Comparison of ENCODE assay signal across 9 cellular contexts in genomic region chr15:67135494-67135893, GRCh38.
DNase-seq lines count a peak whose midpoint lies in the region; ATAC-seq and TF ChIP-seq lines count a peak whose summit lies in the region.
"Had no signal": no experiment of that assay in that cellular context is flagged by ENCODE, and none has a peak within 500 bp of the region (broad histone marks: within the 10 kb centered on the region; RNA-seq: fewer than 3 reads in every experiment).

No MANE protein-coding gene starts in this region.

- no TSS peak for BruUV-seq in OCI-LY7 (replicated peaks; lab: Mats Ljungman, UMichigan)

- no peaks in the 10 kb centered on the region for H3K36me3 Mint-ChIP-seq in osteocyte (ENCODE audit: unreplicated experiment)
- peaks cover 29 to 45% of the 10 kb centered on the region in 2 donors for H3K36me3 Mint-ChIP-seq in CD14-positive monocyte

- peak overlapping the region; percentile 87 for H3K27ac Mint-ChIP-seq in osteocyte (ENCODE audit: unreplicated experiment)
- peak overlapping the region in 2 of 7 donors; percentile 27 to 28 for H3K27ac Mint-ChIP-seq in CD14-positive monocyte

- DNase-seq in OCI-LY7 (ENCODE audit: low spot score): peak; percentile 14
- DNase-seq in epithelial cell of prostate (ENCODE audit: low read depth, low spot score): no peak
- no peak for DNase-seq in osteocyte (ENCODE audit: extremely low spot score, unreplicated experiment)
- no peak for DNase-seq in CD14-positive monocyte (ENCODE audit: low spot score)
- DNase-seq in stimulated activated CD4-positive, alpha-beta T cell treated with anti-CD3 and anti-CD28 coated beads, Interleukin-12 subunit alpha, Interleukin-12 subunit beta, amount 100 ng/mL, for 4 hours: no peak
- DNase-seq in foreskin melanocyte: no peak
- DNase-seq: NCI-H226 had no signal

- peak overlapping the region; percentile 93 for H3K4me2 ChIP-seq in BLaER1
- H3K4me2 ChIP-seq in OCI-LY7 (ENCODE audit: low read length): peak overlapping the region; percentile 90

- H3K4me3 ChIP-seq in BLaER1 (no peak overlapping the region), OCI-LY7 (ENCODE audit: low read depth, low read length, poor library complexity, severe bottlenecking) (peak overlapping the region; percentile 59)

- TF ChIP-seq CTCF in OCI-LY7 (conservative IDR thresholded peaks at IDR 0.05; ENCODE audit: low read length) (0 out of 2 replicates have a peak, but pooled peaks have one; percentile 17), osteocyte (IDR thresholded peaks at IDR 0.05) (peak; percentile 43), CD14-positive monocyte (IDR thresholded peaks at IDR 0.05) (no peak)

- no peak for ATAC-seq in HG03175 (IDR thresholded peaks at IDR 0.05; ENCODE audit: unreplicated experiment)

- peak overlapping the region; percentile 74; the same call in 1 of the 2 replicates for H3K9ac ChIP-seq in BLaER1

- peaks cover 3% of the 10 kb centered on the region; the same call in 1 of the 2 replicates for H3K36me3 ChIP-seq in BLaER1
- H3K36me3 ChIP-seq in OCI-LY7 (ENCODE audit: insufficient read depth, low read length): no peaks in the 10 kb centered on the region

- H3K27me3 ChIP-seq in BLaER1: no peaks in the 10 kb centered on the region

- peaks cover 59% of the 10 kb centered on the region for H3K79me2 ChIP-seq in OCI-LY7 (ENCODE audit: insufficient read depth, low read depth, low read length)

- H3K4me1 Mint-ChIP-seq in osteocyte (ENCODE audit: unreplicated experiment) (peaks cover 84% of the 10 kb centered on the region), CD14-positive monocyte (peaks cover 58% of the 10 kb centered on the region)

- POLR2A ChIA-PET in OCI-LY7 (lab: Charles Lee): interaction anchor here (0.9 to 1.8 kb wide), 6 partner anchors 11 to 67 kb away, joined by 3 to 6 read pairs (median 4); no protein-coding TSS in a partner anchor

- H4K20me1 ChIP-seq in BLaER1 (peaks cover 100% of the 10 kb centered on the region), OCI-LY7 (ENCODE audit: insufficient read depth, low read length) (no peaks in the 10 kb centered on the region; the same call in 1 of the 2 replicates)

- no peaks in the 10 kb centered on the region for H3K9me3 Mint-ChIP-seq in osteocyte (ENCODE audit: unreplicated experiment)
- H3K9me3 Mint-ChIP-seq in CD14-positive monocyte: peaks cover 0 to 3% (median 0%) of the 10 kb centered on the region in 7 donors

- H3K27ac ChIP-seq in BLaER1: peak overlapping the region; percentile 80
- H3K27ac ChIP-seq in OCI-LY7 (ENCODE audit: low read depth, low read length, poor library complexity, severe bottlenecking): peak overlapping the region; percentile 76
- H3K27ac ChIP-seq in epithelial cell of prostate: peak overlapping the region; percentile 62

- H3K4me3 Mint-ChIP-seq in osteocyte (ENCODE audit: unreplicated experiment): no peak overlapping the region
- H3K4me3 Mint-ChIP-seq in CD14-positive monocyte: no peak overlapping the region

- CTCF ChIA-PET in OCI-LY7 (lab: Charles Lee; ENCODE audit: unreplicated experiment): interaction anchor here (0.6 to 1.6 kb wide), 2 partner anchors 13 to 34 kb away, joined by 3 to 5 read pairs; no protein-coding TSS in a partner anchor

- H3K9me3 ChIP-seq in BLaER1 (no peaks in the 10 kb centered on the region), OCI-LY7 (ENCODE audit: low read length) (no peaks in the 10 kb centered on the region)

- intact Hi-C loops in OCI-LY7 (cut with micrococcal nuclease; ENCODE audit: unreplicated experiment) (no loop called here), CD14-positive monocyte (cut with micrococcal nuclease) (no loop called here)

- no peak overlapping the region for H2AFZ ChIP-seq in OCI-LY7 (ENCODE audit: low read length)

- H3K9me2 ChIP-seq in OCI-LY7 (ENCODE audit: insufficient read depth, low read length): no peaks in the 10 kb centered on the region

- H3K27me3 Mint-ChIP-seq in osteocyte (ENCODE audit: unreplicated experiment) (no peaks in the 10 kb centered on the region), CD14-positive monocyte (ENCODE audit: low read depth in 3 of 3) (peaks cover 0 to 2% (median 0%) of the 10 kb centered on the region in 3 donors)

- peaks cover 100% of the 10 kb centered on the region for H3K4me1 ChIP-seq in BLaER1
- H3K4me1 ChIP-seq in OCI-LY7 (ENCODE audit: insufficient read depth, low read length, poor library complexity, severe bottlenecking): peaks cover 68% of the 10 kb centered on the region
